ENCODE assay signal across 9 cellular contexts in the genomic region with DNA sequence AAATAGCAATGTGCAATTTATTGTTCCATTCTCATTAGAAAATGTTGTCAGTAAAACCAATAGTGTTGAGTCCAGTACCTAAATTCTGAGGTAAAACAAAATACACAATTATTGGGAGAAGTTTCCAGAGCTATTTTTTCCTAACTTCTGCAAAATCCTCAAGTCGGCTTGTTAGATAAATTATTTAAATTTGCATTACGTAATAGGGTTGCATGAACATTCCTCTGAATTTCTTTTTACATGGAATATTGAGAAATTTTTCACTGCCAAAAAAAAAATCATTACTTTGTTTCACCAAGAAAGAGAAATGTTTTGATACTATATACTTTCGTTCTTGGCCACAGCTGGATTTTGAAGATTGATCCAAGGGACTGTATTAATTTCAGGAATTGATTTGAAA. TPM values are rescaled to one million over a fixed set of nuclear protein-coding genes. Genes with fewer than 3 reads are reported as not detected.
DNase-seq lines count a peak whose midpoint lies in the region; ATAC-seq and TF ChIP-seq lines count a peak whose summit lies in the region.
"Had no signal": no experiment of that assay in that cellular context is flagged by ENCODE, and none has a peak within 500 bp of the region (broad histone marks: within the 10 kb centered on the region; RNA-seq: fewer than 3 reads in every experiment).

No MANE protein-coding gene starts in this region.

- H3K4me1 Mint-ChIP-seq in activated naive CD4-positive, alpha-beta T cell treated with anti-CD3 and anti-CD28 coated beads, Interleukin-2, amount 10 ng/mL, durations not matched to agents 7 days and 5 days: peaks cover 54% of the 10 kb centered on the region
- H3K4me1 Mint-ChIP-seq in activated naive CD8-positive, alpha-beta T cell treated with anti-CD3 and anti-CD28 coated beads, Interleukin-2, amount 10 ng/mL, durations not matched to agents 7 days and 5 days: peaks cover 34% of the 10 kb centered on the region

- H3K27ac ChIP-seq in liver (ENCODE audit: low read depth in 1 of 2, low read length in 2 of 2) (no peak overlapping the region), upper lobe of left lung (no peak overlapping the region)

- no peaks in the 10 kb centered on the region for H3K9me3 Mint-ChIP-seq in activated naive CD4-positive, alpha-beta T cell treated with anti-CD3 and anti-CD28 coated beads, Interleukin-2, amount 10 ng/mL, durations not matched to agents 7 days and 5 days
- H3K9me3 Mint-ChIP-seq in activated naive CD8-positive, alpha-beta T cell treated with anti-CD3 and anti-CD28 coated beads, Interleukin-2, amount 10 ng/mL, durations not matched to agents 7 days and 5 days: no peaks in the 10 kb centered on the region

- 25% methylated on average over 3 of the region's 3 CpGs for WGBS in liver
- WGBS in upper lobe of left lung, 2 donors: 56 to 58% methylated on average over 3 of the region's 3 CpGs

- TF ChIP-seq CTCF in liver (IDR thresholded peaks at IDR 0.05; ENCODE audit: low read depth, low read length, missing input control) (no peak), upper lobe of left lung (IDR thresholded peaks at IDR 0.05) (no peak)

- no peak for TF ChIP-seq EP300 in upper lobe of left lung (IDR thresholded peaks at IDR 0.05)

- no peaks in the 10 kb centered on the region for H3K9me3 ChIP-seq in liver (ENCODE audit: control insufficient read depth in 4 of 4, low read length in 3 of 4)
- H3K9me3 ChIP-seq in upper lobe of left lung: no peaks in the 10 kb centered on the region

- no peak for DNase-seq in activated naive CD4-positive, alpha-beta T cell treated with anti-CD3 and anti-CD28 coated beads, Interleukin-2, amount 10 ng/mL, durations not matched to agents 7 days and 5 days
- no peak for DNase-seq in activated naive CD4-positive, alpha-beta T cell treated with anti-CD3 and anti-CD28 coated beads, Interleukin-2, amount 50 U/mL, for 16 hours
- no peak for DNase-seq in activated naive CD8-positive, alpha-beta T cell treated with anti-CD3 and anti-CD28 coated beads, Interleukin-2, amount 10 ng/mL, durations not matched to agents 7 days and 5 days
- DNase-seq in upper lobe of left lung: no peak
- no peak for DNase-seq in stimulated activated CD8-positive, alpha-beta memory T cell treated with anti-CD3 and anti-CD28 coated beads, Interleukin-4, amount 100 ng/mL, for 48 hours
- DNase-seq in ACHN: no peak
- no peak for DNase-seq in putamen (ENCODE audit: low spot score)
- DNase-seq: NCI-H510A had no signal

- peaks cover 35% of the 10 kb centered on the region for H3K36me3 Mint-ChIP-seq in activated naive CD4-positive, alpha-beta T cell treated with anti-CD3 and anti-CD28 coated beads, Interleukin-2, amount 10 ng/mL, durations not matched to agents 7 days and 5 days
- H3K36me3 Mint-ChIP-seq in activated naive CD8-positive, alpha-beta T cell treated with anti-CD3 and anti-CD28 coated beads, Interleukin-2, amount 10 ng/mL, durations not matched to agents 7 days and 5 days: peaks cover 21% of the 10 kb centered on the region

- H3K27me3 ChIP-seq in liver (ENCODE audit: control insufficient read depth in 4 of 4, insufficient read depth in 4 of 4, low read length in 3 of 4) (no peaks in the 10 kb centered on the region), upper lobe of left lung (no peaks in the 10 kb centered on the region)

- no peak for TF ChIP-seq POLR2A in upper lobe of left lung (IDR thresholded peaks at IDR 0.05)

- ATAC-seq in activated naive CD8-positive, alpha-beta T cell treated with anti-CD3 and anti-CD28 coated beads, Interleukin-2, amount 10 ng/mL, durations not matched to agents 7 days and 5 days (ENCODE audit: low read depth): no peak
- ATAC-seq in upper lobe of left lung (ENCODE audit: low FRiP score in 2 of 2): no peak

- CTCF ChIA-PET in activated naive CD4-positive, alpha-beta T cell treated with anti-CD3 and anti-CD28 coated beads, Interleukin-2, amount 10 ng/mL, durations not matched to agents 7 days and 5 days (lab: Charles Lee): no interaction called here

- no peak for TF ChIP-seq RAD21 in liver (IDR thresholded peaks at IDR 0.05)

- H3K9ac ChIP-seq in liver (ENCODE audit: low read depth in 1 of 2, low read length in 2 of 2): peak overlapping the region; percentile 87 to 89

- peaks cover 14% of the 10 kb centered on the region for H3K27me3 Mint-ChIP-seq in activated naive CD4-positive, alpha-beta T cell treated with anti-CD3 and anti-CD28 coated beads, Interleukin-2, amount 10 ng/mL, durations not matched to agents 7 days and 5 days
- peaks cover 12% of the 10 kb centered on the region for H3K27me3 Mint-ChIP-seq in activated naive CD8-positive, alpha-beta T cell treated with anti-CD3 and anti-CD28 coated beads, Interleukin-2, amount 10 ng/mL, durations not matched to agents 7 days and 5 days

- in situ Hi-C loops in ACHN (cut with HindIII; ENCODE audit: low pct_ligation_motif_present, low pct_unique_long_range_greater_than_20kb, low sequenced_read_pairs): no loop called here

- peaks cover 0 to 7% (median 0%) of the 10 kb centered on the region in 4 donors for H3K36me3 ChIP-seq in liver (ENCODE audit: control insufficient read depth in 4 of 4, insufficient read depth in 3 of 4, low read depth in 1 of 4, low read length in 3 of 4)
- peaks cover 0 to 29% (median 1%) of the 10 kb centered on the region in 4 donors for H3K36me3 ChIP-seq in upper lobe of left lung

- no peak overlapping the region for H3K27ac Mint-ChIP-seq in activated naive CD4-positive, alpha-beta T cell treated with anti-CD3 and anti-CD28 coated beads, Interleukin-2, amount 10 ng/mL, durations not matched to agents 7 days and 5 days
- H3K27ac Mint-ChIP-seq in activated naive CD8-positive, alpha-beta T cell treated with anti-CD3 and anti-CD28 coated beads, Interleukin-2, amount 10 ng/mL, durations not matched to agents 7 days and 5 days: no peak overlapping the region

- H3K4me3 ChIP-seq in liver (ENCODE audit: low read depth in 1 of 3, low read length in 3 of 3) (peak overlapping the region; percentile 79 to 98 (median 95)), upper lobe of left lung (peak overlapping the region in 3 of 4 donors; percentile 64 to 99 (median 88))

- peak overlapping the region; percentile 88 for H3K4me3 Mint-ChIP-seq in activated naive CD4-positive, alpha-beta T cell treated with anti-CD3 and anti-CD28 coated beads, Interleukin-2, amount 10 ng/mL, durations not matched to agents 7 days and 5 days
- H3K4me3 Mint-ChIP-seq in activated naive CD8-positive, alpha-beta T cell treated with anti-CD3 and anti-CD28 coated beads, Interleukin-2, amount 10 ng/mL, durations not matched to agents 7 days and 5 days: peak overlapping the region; percentile 98

- POLR2A ChIA-PET in activated naive CD8-positive, alpha-beta T cell treated with anti-CD3 and anti-CD28 coated beads, Interleukin-2, amount 10 ng/mL, durations not matched to agents 7 days and 5 days (lab: Charles Lee): no interaction called here

- H3K4me1 ChIP-seq in liver (ENCODE audit: control insufficient read depth in 4 of 4, insufficient read depth in 4 of 4, low read length in 3 of 4) (peaks cover 5 to 47% (median 28%) of the 10 kb centered on the region in 4 donors), upper lobe of left lung (peaks cover 19 to 59% (median 35%) of the 10 kb centered on the region in 4 donors)

TF ChIP-seq in liver, 16 proteins besides CTCF, POLR2A, EP300 and RAD21 (continues in another document):
- TF ChIP-seq NR2F2 (IDR thresholded peaks at IDR 0.05) (no peak), TAF1 (conservative IDR thresholded peaks at IDR 0.05) (no peak), EGR1 (IDR thresholded peaks at IDR 0.05; ENCODE audit: low read depth in 2 of 2) (no peak), ATF3 (IDR thresholded peaks at IDR 0.05) (no peak), FOXA1 (IDR thresholded peaks at IDR 0.05) (no peak), JUND (IDR thresholded peaks at IDR 0.05) (no peak), GABPA (IDR thresholded peaks at IDR 0.05 in 1 of 2, conservative IDR thresholded peaks at IDR 0.05 in 1 of 2) (no peak), HNF4G (IDR thresholded peaks at IDR 0.05) (no peak), YY1 (IDR thresholded peaks at IDR 0.05) (no peak), FOXA2 (IDR thresholded peaks at IDR 0.05) (no peak)
- TF ChIP-seq, protein P1, sequence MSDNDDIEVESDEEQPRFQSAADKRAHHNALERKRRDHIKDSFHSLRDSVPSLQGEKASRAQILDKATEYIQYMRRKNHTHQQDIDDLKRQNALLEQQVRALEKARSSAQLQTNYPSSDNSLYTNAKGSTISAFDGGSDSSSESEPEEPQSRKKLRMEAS (IDR thresholded peaks at IDR 0.05): no peak
- TF ChIP-seq, protein P2, sequence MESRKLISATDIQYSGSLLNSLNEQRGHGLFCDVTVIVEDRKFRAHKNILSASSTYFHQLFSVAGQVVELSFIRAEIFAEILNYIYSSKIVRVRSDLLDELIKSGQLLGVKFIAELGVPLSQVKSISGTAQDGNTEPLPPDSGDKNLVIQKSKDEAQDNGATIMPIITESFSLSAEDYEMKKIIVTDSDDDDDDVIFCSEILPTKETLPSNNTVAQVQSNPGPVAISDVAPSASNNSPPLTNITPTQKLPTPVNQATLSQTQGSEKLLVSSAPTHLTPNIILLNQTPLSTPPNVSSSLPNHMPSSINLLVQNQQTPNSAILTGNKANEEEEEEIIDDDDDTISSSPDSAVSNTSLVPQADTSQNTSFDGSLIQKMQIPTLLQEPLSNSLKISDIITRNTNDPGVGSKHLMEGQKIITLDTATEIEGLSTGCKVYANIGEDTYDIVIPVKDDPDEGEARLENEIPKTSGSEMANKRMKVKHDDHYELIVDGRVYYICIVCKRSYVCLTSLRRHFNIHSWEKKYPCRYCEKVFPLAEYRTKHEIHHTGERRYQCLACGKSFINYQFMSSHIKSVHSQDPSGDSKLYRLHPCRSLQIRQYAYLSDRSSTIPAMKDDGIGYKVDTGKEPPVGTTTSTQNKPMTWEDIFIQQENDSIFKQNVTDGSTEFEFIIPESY (IDR thresholded peaks at IDR 0.05): no peak

RNA-seq across cellular contexts. Expression of gene ZNF507, which starts 1.5 kb away (rescaled TPM):
- 10 to 100 TPM; 31.5 to 32.2 TPM for total RNA-seq in activated naive CD8-positive, alpha-beta T cell treated with anti-CD3 and anti-CD28 coated beads, Interleukin-2, amount 10 ng/mL, durations not matched to agents 7 days and 5 days
- total RNA-seq in liver (10 to 100 TPM; 11.1 to 14.1 TPM), upper lobe of left lung (10 to 100 TPM; 13.0 to 27.2 (median 17.5) TPM)
- 1 to 10 TPM; 2.9 to 3.0 TPM for polyA plus RNA-seq in liver

RNA-seq across cellular contexts. Expression of gene DPY19L3, which starts 58.7 kb away (rescaled TPM):
- total RNA-seq in activated naive CD8-positive, alpha-beta T cell treated with anti-CD3 and anti-CD28 coated beads, Interleukin-2, amount 10 ng/mL, durations not matched to agents 7 days and 5 days: 10 to 100 TPM; 15.7 to 17.5 TPM
- 10 to 100 TPM; 11.5 to 13.0 TPM for total RNA-seq in liver
- 1 to 10 TPM; 2.7 to 3.3 TPM for polyA plus RNA-seq in liver
- total RNA-seq in upper lobe of left lung: 10 to 100 TPM; 27.3 to 76.5 (median 29.5) TPM
